Comparison of ENCODE assay signal across 26 cellular contexts in genomic region chr2:165402142-165402541, GRCh38.
DNase-seq lines count a peak whose midpoint lies in the region; FAIRE-seq and TF ChIP-seq lines count a peak whose summit lies in the region.
"Had no signal": no experiment of that assay in that cellular context is flagged by ENCODE, and none has a peak within 500 bp of the region (broad histone marks: within the 10 kb centered on the region; RNA-seq: fewer than 3 reads in every experiment).

No MANE protein-coding gene starts in this region.

- H3K27ac ChIP-seq in endothelial cell of umbilical vein (ENCODE audit: insufficient read depth, low read depth, low read length) (no peak overlapping the region), neural progenitor cell (no peak overlapping the region), prostate gland (no peak overlapping the region)
- H3K27ac ChIP-seq: BLaER1 treated with 17β-estradiol and CSF1 and Interleukin-3, amounts not matched to agents 10 nM and 100 nM; Peyer's patch had no signal

- H3K9me3 ChIP-seq in endothelial cell of umbilical vein (replicated peaks; ENCODE audit: control insufficient read depth, insufficient read depth, low read length) (no peaks in the 10 kb centered on the region), neural progenitor cell (ENCODE audit: low read depth) (no peaks in the 10 kb centered on the region), prostate gland (no peaks in the 10 kb centered on the region)
- H3K9me3 ChIP-seq: BLaER1 treated with 17β-estradiol and CSF1 and Interleukin-3, amounts not matched to agents 10 nM and 100 nM; HAP-1; Peyer's patch had no signal

- DNase-seq in D721Med (ENCODE audit: insufficient read length, low spot score) (no peak), NCI-H82 treated with DMSO at 0.1 percent for 48 hours (lab: John Stamatoyannopoulos, UW; ENCODE audit: unreplicated experiment) (peak; percentile 52), endothelial cell of umbilical vein (ENCODE audit: low read depth, low spot score) (peak; percentile 46), neural progenitor cell (ENCODE audit: low spot score) (no peak), prostate gland (ENCODE audit: low spot score) (no peak), SKM-1 (lab: John Stamatoyannopoulos, UW; ENCODE audit: unreplicated experiment) (no peak), DMS53 treated with DMSO at 0.1 percent for 48 hours (lab: John Stamatoyannopoulos, UW; ENCODE audit: unreplicated experiment) (no peak)
- DNase-seq: AML-193; CD4-positive, alpha-beta T cell; DMS53; KBM-7; MM.1S; NCI-H1092; NCI-H1436; NCI-H2081 treated with DMSO at 0.1 percent for 48 hours; NCI-H2171 treated with DMSO at 0.1 percent for 48 hours; NCI-H524; NCI-H748 treated with DMSO at 0.1 percent for 48 hours; Peyer's patch; SHP77 treated with DMSO at 0.1 percent for 48 hours; SW 1271 had no signal

- H3K27me3 ChIP-seq in endothelial cell of umbilical vein (ENCODE audit: control insufficient read depth in 2 of 2, insufficient read depth in 2 of 2, low read length in 2 of 2) (peaks cover 22 to 30% of the 10 kb centered on the region in 2 experiments), neural progenitor cell (no peaks in the 10 kb centered on the region), prostate gland (replicated peaks; ENCODE audit: insufficient read depth) (no peaks in the 10 kb centered on the region)
- H3K27me3 ChIP-seq: BLaER1 treated with 17β-estradiol and CSF1 and Interleukin-3, amounts not matched to agents 10 nM and 100 nM; Peyer's patch had no signal

- H3K9ac ChIP-seq in endothelial cell of umbilical vein (replicated peaks; ENCODE audit: extremely low read depth, insufficient read depth, low read length) (no peak overlapping the region), neural progenitor cell (no peak overlapping the region)
- H3K9ac ChIP-seq: BLaER1 treated with 17β-estradiol and CSF1 and Interleukin-3, amounts not matched to agents 10 nM and 100 nM had no signal

- H3K4me2 ChIP-seq in endothelial cell of umbilical vein (ENCODE audit: insufficient read depth, low read length) (no peak overlapping the region), neural progenitor cell (no peak overlapping the region)
- H3K4me2 ChIP-seq: BLaER1 treated with 17β-estradiol and CSF1 and Interleukin-3, amounts not matched to agents 10 nM and 100 nM; GM23338 had no signal

- dilution Hi-C loops in endothelial cell of umbilical vein (cut with MboI; ENCODE audit: extremely low pct_ligation_motif_present, low sequenced_read_pairs) = no loop called here

- no peaks in the 10 kb centered on the region for H3K36me3 ChIP-seq in endothelial cell of umbilical vein (ENCODE audit: control insufficient read depth in 2 of 2, extremely low read depth in 1 of 2, insufficient read depth in 2 of 2, low read length in 2 of 2)
- H3K36me3 ChIP-seq in neural progenitor cell = no peaks in the 10 kb centered on the region
- no peaks in the 10 kb centered on the region for H3K36me3 ChIP-seq in prostate gland
- H3K36me3 ChIP-seq: BLaER1 treated with 17β-estradiol and CSF1 and Interleukin-3, amounts not matched to agents 10 nM and 100 nM; HAP-1; Peyer's patch had no signal

- peaks cover 53% of the 10 kb centered on the region for H3K4me1 Mint-ChIP-seq in neural progenitor cell

- no peaks in the 10 kb centered on the region for H3F3A ChIP-seq in neural progenitor cell (ENCODE audit: low read depth)

- intact Hi-C loops in endothelial cell of umbilical vein (cut with micrococcal nuclease) (loop anchor here (2.0 to 5.0 kb wide), 2 partner anchors 163 to 410 kb away; partner anchors contain the start of gene SCN2A), prostate gland (cut with DNase I) (loop anchor here (5.0 kb wide), 2 partner anchors 295 to 470 kb away; no protein-coding TSS in a partner anchor)

- no peaks in the 10 kb centered on the region for H3K27me3 Mint-ChIP-seq in neural progenitor cell (ENCODE audit: insufficient read depth, low read depth)

- peaks cover 1% of the 10 kb centered on the region for H3K9me3 Mint-ChIP-seq in neural progenitor cell
- H3K9me3 Mint-ChIP-seq: CD4-positive, alpha-beta T cell; GM23338 had no signal

- H3K4me1 ChIP-seq in endothelial cell of umbilical vein (ENCODE audit: control insufficient read depth, extremely low read depth, insufficient read depth, low read length) = no peaks in the 10 kb centered on the region
- peaks cover 23% of the 10 kb centered on the region for H3K4me1 ChIP-seq in neural progenitor cell
- H3K4me1 ChIP-seq in prostate gland (replicated peaks) = no peaks in the 10 kb centered on the region
- H3K4me1 ChIP-seq: HAP-1 had no signal

- peak overlapping the region; percentile 26 for H3K27ac Mint-ChIP-seq in neural progenitor cell
- H3K27ac Mint-ChIP-seq: CD4-positive, alpha-beta T cell; GM23338 had no signal

- CTCF ChIA-PET in endothelial cell of umbilical vein (lab: Charles Lee) = interaction anchor here (0.6 to 2.5 kb wide), 10 partner anchors 11 to 726 kb away, joined by 3 to 48 read pairs (median 6); partner anchors contain the start of gene SCN1A

- no peak overlapping the region for H3K4me3 ChIP-seq in endothelial cell of umbilical vein (replicated peaks in 1 of 3; ENCODE audit: insufficient read depth in 1 of 3, low read depth in 1 of 3, low read length in 3 of 3)
- no peak overlapping the region for H3K4me3 ChIP-seq in neural progenitor cell
- no peak overlapping the region for H3K4me3 ChIP-seq in prostate gland
- H3K4me3 ChIP-seq: BLaER1 treated with 17β-estradiol and CSF1 and Interleukin-3, amounts not matched to agents 10 nM and 100 nM; GM12878; GM23338; HAP-1; Peyer's patch had no signal

- no peaks in the 10 kb centered on the region for H4K20me1 ChIP-seq in endothelial cell of umbilical vein (replicated peaks; ENCODE audit: control insufficient read depth, extremely low read depth, insufficient read depth, low read length)
- H4K20me1 ChIP-seq in neural progenitor cell (ENCODE audit: low read depth) = no peaks in the 10 kb centered on the region
- H4K20me1 ChIP-seq: BLaER1 treated with 17β-estradiol and CSF1 and Interleukin-3, amounts not matched to agents 10 nM and 100 nM had no signal

- H3K79me2 ChIP-seq in endothelial cell of umbilical vein (ENCODE audit: control insufficient read depth, insufficient read depth, low read length) = no peaks in the 10 kb centered on the region
- H3K79me2 ChIP-seq in neural progenitor cell (ENCODE audit: low read depth) = no peaks in the 10 kb centered on the region

- no peak for TF ChIP-seq POLR2A in endothelial cell of umbilical vein (IDR thresholded peaks at IDR 0.05; ENCODE audit: low read depth, low read length)
- TF ChIP-seq POLR2A in prostate gland (IDR thresholded peaks at IDR 0.05) = no peak

- no peak for TF ChIP-seq CTCF in D721Med (IDR thresholded peaks at IDR 0.05; ENCODE audit: insufficient read depth, missing control alignments)
- TF ChIP-seq CTCF in endothelial cell of umbilical vein (IDR thresholded peaks at IDR 0.05; ENCODE audit: extremely low read depth in 1 of 2, insufficient read depth in 1 of 2, low read depth in 1 of 2, low read length in 2 of 2) = no peak
- no peak for TF ChIP-seq CTCF in neural progenitor cell (IDR thresholded peaks at IDR 0.05)
- TF ChIP-seq CTCF in prostate gland (IDR thresholded peaks at IDR 0.05) = no peak

- FAIRE-seq in D721Med (lab: Jason Lieb, UNC) = peak; percentile 38
- no peak for FAIRE-seq in endothelial cell of umbilical vein (lab: Jason Lieb, UNC)
- FAIRE-seq: HTR-8/SVneo had no signal

- H3K9me1 ChIP-seq in endothelial cell of umbilical vein (replicated peaks; ENCODE audit: control insufficient read depth, extremely low read depth, insufficient read depth, low read length) = no peaks in the 10 kb centered on the region

- POLR2A ChIA-PET in endothelial cell of umbilical vein (lab: Charles Lee) = no interaction called here

- BruUV-seq in endothelial cell of umbilical vein (replicated peaks; lab: Mats Ljungman, UMichigan) = no TSS peak

- no peaks in the 10 kb centered on the region for H3K36me3 Mint-ChIP-seq in neural progenitor cell

- no peak overlapping the region for H3K4me3 Mint-ChIP-seq in neural progenitor cell
- H3K4me3 Mint-ChIP-seq: CD4-positive, alpha-beta T cell; GM23338 had no signal

- H2AFZ ChIP-seq in endothelial cell of umbilical vein (ENCODE audit: low read depth, low read length) = no peak overlapping the region
- no peak overlapping the region for H2AFZ ChIP-seq in neural progenitor cell (replicated peaks)

- WGBS in prostate gland = 24% methylated on average over 3 of the region's 3 CpGs

TF ChIP-seq in endothelial cell of umbilical vein, 7 proteins besides CTCF, POLR2A, EP300 and RAD21:
- TF ChIP-seq MAX (IDR thresholded peaks at IDR 0.05; ENCODE audit: insufficient read depth, insufficient read length) (no peak), FOS (IDR thresholded peaks at IDR 0.05; ENCODE audit: borderline replicate concordance, insufficient read depth, low read length) (no peak), GATA2 (IDR thresholded peaks at IDR 0.05; ENCODE audit: insufficient read depth, insufficient read length, low read depth, low read length) (no peak), MYC (IDR thresholded peaks at IDR 0.05; ENCODE audit: low read depth, low read length) (no peak), JUN (IDR thresholded peaks at IDR 0.05; ENCODE audit: borderline replicate concordance, insufficient read depth, insufficient read length, low read depth) (no peak), EZH2 (IDR thresholded peaks at IDR 0.05; ENCODE audit: borderline replicate concordance, low read depth, low read length, severe bottlenecking) (no peak), POLR2AphosphoS5 (IDR thresholded peaks at IDR 0.05; ENCODE audit: insufficient read depth, low read depth, low read length) (no peak)

Comparison
In these comparisons a context has a peak if more than half of its experiments do, and no peak if none do; other contexts are left out.
1. DNase-seq: peak in NCI-H82 treated with DMSO at 0.1 percent for 48 hours (single experiment) and endothelial cell of umbilical vein (single experiment); none in D721Med (single experiment), neural progenitor cell (single experiment), prostate gland (single experiment), SKM-1 (single experiment) and DMS53 treated with DMSO at 0.1 percent for 48 hours (single experiment).